In the genomic region with DNA sequence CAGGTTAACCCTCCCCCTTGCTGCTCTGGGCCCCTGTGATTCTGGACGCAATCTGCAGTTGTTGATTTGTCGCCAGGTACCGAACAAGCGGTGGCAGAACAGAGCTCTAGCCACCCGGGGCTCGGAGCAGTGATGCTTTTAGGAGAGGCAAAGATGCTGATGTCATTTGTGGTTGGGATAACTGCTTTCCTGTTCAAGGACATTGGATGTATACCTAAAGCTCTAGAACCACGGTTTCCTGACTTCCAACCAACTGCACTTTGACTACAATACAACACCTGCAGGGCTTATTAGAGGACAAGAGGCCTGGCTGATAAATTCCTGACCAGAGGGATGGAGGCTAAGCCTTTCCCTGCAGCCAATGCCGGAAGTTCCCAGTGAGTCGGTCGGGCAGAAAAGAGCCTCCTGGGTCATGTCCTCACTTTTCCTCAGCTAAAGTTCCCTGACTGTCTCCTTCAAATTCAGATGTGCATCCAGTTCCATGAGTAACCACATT, we compare ENCODE assay signal across 15 cellular contexts. TPM values are rescaled to one million over a fixed set of nuclear protein-coding genes. Genes with fewer than 3 reads are reported as not detected.
A peak's percentile ranks its signal among the peaks of the same experiment; 100 is the strongest.
DNase-seq lines count a peak whose midpoint lies in the region; ATAC-seq, FAIRE-seq and TF ChIP-seq lines count a peak whose summit lies in the region.
"Had no signal": no experiment of that assay in that cellular context is flagged by ENCODE, and none has a peak within 500 bp of the region (broad histone marks: within the 10 kb centered on the region; RNA-seq: fewer than 3 reads in every experiment).

No MANE protein-coding gene starts in this region.

- no peak for TF ChIP-seq POLR2A in erythroblast (IDR thresholded peaks at IDR 0.05; ENCODE audit: low read length)

- H3K36me3 Mint-ChIP-seq in chondrocyte (ENCODE audit: low read depth), result no peaks in the 10 kb centered on the region

- peak overlapping the region; percentile 86 for H3K27ac Mint-ChIP-seq in chondrocyte (ENCODE audit: unreplicated experiment)
- H3K27ac Mint-ChIP-seq: immature natural killer cell; stimulated activated naive CD8-positive, alpha-beta T cell treated with anti-CD3 and anti-CD28 coated beads, Interleukin-15, Interleukin-2, amounts not matched to agents 100 ng/mL and 50 ng/mL, for 24 hours had no signal

- H3K4me1 Mint-ChIP-seq in chondrocyte (ENCODE audit: low read depth), result peaks cover 35% of the 10 kb centered on the region

- FAIRE-seq in HTR-8/SVneo (lab: Jason Lieb, UNC), result no peak

- no peak for TF ChIP-seq CTCF in chondrocyte (IDR thresholded peaks at IDR 0.05)

- no peak for ATAC-seq in GM21528 (IDR thresholded peaks at IDR 0.05; ENCODE audit: low FRiP score, unreplicated experiment)
- ATAC-seq: activated T-cell treated with anti-CD3 and anti-CD28 coated beads, Interleukin-2, amount 50 U/mL, for 4 hours had no signal

- peak; percentile 43 for DNase-seq in COLO668 (lab: John Stamatoyannopoulos, UW; ENCODE audit: unreplicated experiment)
- peak; percentile 19 for DNase-seq in HTR-8/SVneo (ENCODE audit: insufficient read length, low spot score)
- no peak for DNase-seq in chondrocyte (ENCODE audit: low spot score)
- DNase-seq in myocyte (ENCODE audit: low read depth), result peak; percentile 51
- DNase-seq in NCI-H69 (lab: John Stamatoyannopoulos, UW), result no peak
- DNase-seq in erythroblast (lab: John Stamatoyannopoulos, UW), result no peak
- no peak for DNase-seq in DMS79 (lab: John Stamatoyannopoulos, UW)
- DNase-seq: activated CD4-positive, alpha-beta T cell treated with anti-CD3 and anti-CD28 coated beads for 48 hours; activated T-cell treated with anti-CD3 and anti-CD28 coated beads, Interleukin-2, amount 50 U/mL, for 4 hours; amygdala; immature natural killer cell; NCI-H2081 had no signal

- H3K27me3 Mint-ChIP-seq in chondrocyte (ENCODE audit: low read depth), result peaks cover 9% of the 10 kb centered on the region

- no peak overlapping the region for H3K4me3 Mint-ChIP-seq in chondrocyte (ENCODE audit: unreplicated experiment)
- H3K4me3 Mint-ChIP-seq: activated T-cell treated with anti-CD3 and anti-CD28 coated beads, Interleukin-2, amount 50 U/mL, for 4 hours; immature natural killer cell; stimulated activated naive CD8-positive, alpha-beta T cell treated with anti-CD3 and anti-CD28 coated beads, Interleukin-15, Interleukin-2, amounts not matched to agents 100 ng/mL and 50 ng/mL, for 24 hours had no signal

- H3K9me3 Mint-ChIP-seq in chondrocyte (ENCODE audit: low read depth), result no peaks in the 10 kb centered on the region
- H3K9me3 Mint-ChIP-seq: activated T-cell treated with anti-CD3 and anti-CD28 coated beads, Interleukin-2, amount 50 U/mL, for 4 hours; immature natural killer cell; stimulated activated naive CD8-positive, alpha-beta T cell treated with anti-CD3 and anti-CD28 coated beads, Interleukin-15, Interleukin-2, amounts not matched to agents 100 ng/mL and 50 ng/mL, for 24 hours had no signal

RNA-seq across cellular contexts. Expression of gene RBM20, which starts 6.5 kb away (rescaled TPM):
- 1.4 to 3.8 TPM (median 3.6 TPM) in 3 replicates for total RNA-seq in chondrocyte
- total RNA-seq in myocyte, result 2.6 and 3.0 TPM in 2 replicates
- polyA plus RNA-seq in myocyte (2012), result 2.0 TPM
- polyA plus RNA-seq: BJ, immature natural killer cell had no signal

Comparison
In these comparisons a context has a peak if more than half of its experiments do, and no peak if none do; other contexts are left out.
1. DNase-seq: peak in COLO668 (single experiment), HTR-8/SVneo (single experiment) and myocyte (single experiment); none in chondrocyte (single experiment), NCI-H69 (single experiment), erythroblast (0 of 2) and DMS79 (single experiment).